31 cellular contexts compared by ENCODE assay signal in genomic region chr2:105149272-105149671, GRCh38.
"Had no signal": no experiment of that assay in that cellular context is flagged by ENCODE, and none has a peak within 500 bp of the region (broad histone marks: within the 10 kb centered on the region; RNA-seq: fewer than 3 reads in every experiment).

No MANE protein-coding gene starts in this region.

- DNase-seq: Karpas-422, Kasumi-1, KG1, MG63, MM.1S, MV-4-11, NCI-H1048, NCI-H1092, NCI-H1092 treated with DMSO at 0.1 percent for 48 hours, NCI-H1417 treated with DMSO at 0.1 percent for 48 hours, NCI-H1436, NCI-H1436 treated with DMSO at 0.1 percent for 48 hours, NCI-H146, NCI-H1694, NCI-H1694 treated with DMSO at 0.1 percent for 48 hours, NCI-H187, NCI-H187 treated with DMSO at 0.1 percent for 48 hours, NCI-H1930, NCI-H2029, NCI-H2029 treated with DMSO at 0.1 percent for 48 hours, NCI-H2081, NCI-H2081 treated with DMSO at 0.1 percent for 48 hours, NCI-H2107, NCI-H2171, NCI-H2171 treated with DMSO at 0.1 percent for 48 hours, NCI-H2227 treated with DMSO at 0.1 percent for 48 hours, NCI-H226, NCI-H345, NCI-H446, NCI-H446 treated with DMSO at 0.1 percent for 48 hours had no signal

- H3K9ac ChIP-seq: KMS-11 had no signal

- H3K9me3 ChIP-seq: MG63 had no signal

- H3K4me3 ChIP-seq: MG63 had no signal

- H3K4me2 ChIP-seq: KMS-11 had no signal

- H3K27ac ChIP-seq: KMS-11 had no signal

- H3K36me3 ChIP-seq: MG63 had no signal
